Comparison of ENCODE assay signal across 1 cellular context in genomic region chr5:134637106-134637721, GRCh38.
TF ChIP-seq lines count a peak whose summit lies in the region.

No MANE protein-coding gene starts in this region.

TF ChIP-seq in A549, 52 proteins besides CTCF, POLR2A, EP300 and RAD21:
- TF ChIP-seq HEYL (CRISPR knock-in tag; IDR thresholded peaks at IDR 0.05), result no peak
- peak; percentile 60 for TF ChIP-seq MAFK (IDR thresholded peaks at IDR 0.05; ENCODE audit: partially characterized antibody)
